9 cellular contexts compared by ENCODE assay signal in genomic region chr2:29841386-29842004, GRCh38.
DNase-seq lines count a peak whose midpoint lies in the region; ATAC-seq, FAIRE-seq and TF ChIP-seq lines count a peak whose summit lies in the region.
"Had no signal": no experiment of that assay in that cellular context is flagged by ENCODE, and none has a peak within 500 bp of the region (broad histone marks: within the 10 kb centered on the region; RNA-seq: fewer than 3 reads in every experiment).

No MANE protein-coding gene starts in this region.

- DNase-seq in Ammon's horn (ENCODE audit: low spot score) (peak; percentile 54), NCI-H2227 treated with DMSO at 0.1 percent for 48 hours (lab: John Stamatoyannopoulos, UW) (peak; percentile 45), GM12878 (ENCODE audit: low read depth, low spot score) (peak; percentile 7), superior temporal gyrus (ENCODE audit: extremely low spot score) (peak; percentile 74)

- H3K9me3 ChIP-seq in GM12878 (replicated peaks; ENCODE audit: control insufficient read depth, insufficient read depth, low read length), result no peaks in the 10 kb centered on the region

- TF ChIP-seq RAD21 in GM12878 (IDR thresholded peaks at IDR 0.05; ENCODE audit: insufficient read depth, low read depth, low read length), result peak; percentile 81

- RAD21 ChIA-PET in GM12878 (lab: Charles Lee; ENCODE audit: unreplicated experiment), result interaction anchor here (0.6 to 1.4 kb wide), 4 partner anchors 50 to 530 kb away, joined by 3 read pairs; no protein-coding TSS in a partner anchor

- H3K27ac ChIP-seq in GM12878 (ENCODE audit: control insufficient read depth, insufficient read depth), result no peak overlapping the region
- H3K27ac ChIP-seq: epithelial cell of prostate had no signal

- H3K4me1 ChIP-seq in GM12878 (ENCODE audit: control insufficient read depth, insufficient read depth, low read length), result no peaks in the 10 kb centered on the region

- in situ Hi-C loops in GM12878 (cut with MboI), result loop anchor here (10.0 kb wide), 1 partner anchor 887 kb away; no protein-coding TSS in a partner anchor

- TF ChIP-seq CTCF in GM12875 (IDR thresholded peaks at IDR 0.05; ENCODE audit: borderline replicate concordance, insufficient read depth, low read depth, low read length), result peak; percentile 88
- TF ChIP-seq CTCF in GM12878 (IDR thresholded peaks at IDR 0.05 in 2 of 3, conservative IDR thresholded peaks at IDR 0.05 in 1 of 3; ENCODE audit: control insufficient read depth in 2 of 3, extremely low read depth in 1 of 3, insufficient read depth in 1 of 3, low read depth in 3 of 3, low read length in 3 of 3), result peak; percentile 90 to 92 (median 90)

- no peak overlapping the region for H2AFZ ChIP-seq in GM12878 (ENCODE audit: control insufficient read depth, low read depth, low read length)

- no peak for TF ChIP-seq POLR2A in GM12878 (IDR thresholded peaks at IDR 0.05; ENCODE audit: low read depth, low read length)

- H3K9ac ChIP-seq in GM12878 (ENCODE audit: control insufficient read depth, insufficient read depth, low read length), result no peak overlapping the region

- no peaks in the 10 kb centered on the region for H3K79me2 ChIP-seq in GM12878 (ENCODE audit: control insufficient read depth, insufficient read depth, low read length)

- WGBS in GM12878 (ENCODE audit: insufficient coverage, insufficient replicate concordance, low lambda C conversion rate, missing lambda C conversion rate), result 26% methylated on average over 6 of the region's 6 CpGs

- ATAC-seq in GM12878, result peak; percentile 83
- no peak for ATAC-seq in HG03139 (IDR thresholded peaks at IDR 0.05; ENCODE audit: unreplicated experiment)
- ATAC-seq in GM19463 (IDR thresholded peaks at IDR 0.05; ENCODE audit: unreplicated experiment), result no peak

- no peaks in the 10 kb centered on the region; a peak in 1 of 4 replicates for H3K27me3 ChIP-seq in GM12878 (replicated peaks in 1 of 2; ENCODE audit: control insufficient read depth in 2 of 2, insufficient read depth in 2 of 2, low read length in 1 of 2)

- POLR2A ChIA-PET in GM12878 (lab: Charles Lee), result interaction anchor here (0.6 kb wide), 1 partner anchor 24 kb away, joined by 5 read pairs; no protein-coding TSS in a partner anchor

- SMC1A ChIA-PET in GM12878 (lab: Charles Lee; ENCODE audit: uncharacterized antibody, unreplicated experiment), result interaction anchor here (0.6 to 0.7 kb wide), 3 partner anchors 262 to 1807 kb away, joined by 3 to 5 read pairs (median 3); no protein-coding TSS in a partner anchor

- no peak overlapping the region for H3K4me3 ChIP-seq in GM12875 (ENCODE audit: low read depth, low read length)
- no peak overlapping the region for H3K4me3 ChIP-seq in GM12878

- H4K20me1 ChIP-seq in GM12878 (ENCODE audit: control insufficient read depth, insufficient read depth), result no peaks in the 10 kb centered on the region

- TF ChIP-seq EP300 in GM12878 (IDR thresholded peaks at IDR 0.05; ENCODE audit: borderline replicate concordance in 1 of 2, control insufficient read depth in 1 of 2, low read depth in 2 of 2, low read length in 2 of 2), result no peak

- H3K36me3 ChIP-seq in GM12878 (ENCODE audit: control insufficient read depth in 2 of 2, insufficient read depth in 2 of 2, low read length in 1 of 2), result no peaks in the 10 kb centered on the region

- intact Hi-C loops in GM12878 (cut with micrococcal nuclease; ENCODE audit: unreplicated experiment), result loop anchor here (2.0 to 5.0 kb wide), 3 partner anchors 199 to 884 kb away; no protein-coding TSS in a partner anchor

- FAIRE-seq in GM12878 (lab: Jason Lieb, UNC) (peak; percentile 93), islet of Langerhans (lab: Jason Lieb, UNC) (peak; percentile 98)

- no peak overlapping the region for H3K4me2 ChIP-seq in GM12878 (ENCODE audit: control insufficient read depth, insufficient read depth)

- CTCF ChIA-PET in GM12878 (lab: Yijun Ruan, JAX), result interaction anchor here (0.6 to 5.7 kb wide), 5 partner anchors 90 to 534 kb away, joined by 3 to 26 read pairs (median 3); no protein-coding TSS in a partner anchor

- BruUV-seq in GM12878 (replicated peaks; lab: Mats Ljungman, UMichigan), result no TSS peak

TF ChIP-seq in GM12878, 131 proteins besides CTCF, POLR2A, EP300 and RAD21:
- no peak for TF ChIP-seq CHD4 (IDR thresholded peaks at IDR 0.05)
- peak; percentile 86 for TF ChIP-seq SMC3 (IDR thresholded peaks at IDR 0.05; ENCODE audit: borderline replicate concordance, low read length)
- 0 out of 2 replicates have a peak, but pooled peaks have one; percentile 34 for TF ChIP-seq YY1 (IDR thresholded peaks at IDR 0.05; ENCODE audit: low read depth, low read length)
- TF ChIP-seq ZBTB33 (IDR thresholded peaks at IDR 0.05), result no peak
- TF ChIP-seq ZBTB40 (IDR thresholded peaks at IDR 0.05; ENCODE audit: borderline replicate concordance), result no peak
- no peak for TF ChIP-seq HSF1 (IDR thresholded peaks at IDR 0.05; ENCODE audit: low read depth, low read length)
- no peak for TF ChIP-seq BRCA1 (IDR thresholded peaks at IDR 0.05; ENCODE audit: low read depth, low read length)
- no peak for TF ChIP-seq BCL3 (IDR thresholded peaks at IDR 0.05; ENCODE audit: borderline replicate concordance, insufficient read depth, low read depth, low read length, poor library complexity, severe bottlenecking)
- no peak for TF ChIP-seq NRF1 (conservative IDR thresholded peaks at IDR 0.05; ENCODE audit: low read depth, low read length)
- no peak for TF ChIP-seq RELA (IDR thresholded peaks at IDR 0.05; ENCODE audit: borderline replicate concordance, partially characterized antibody)
- no peak for TF ChIP-seq TCF3 (IDR thresholded peaks at IDR 0.05; ENCODE audit: borderline replicate concordance, insufficient read depth, low read depth, low read length)
- no peak for TF ChIP-seq TBL1XR1 (IDR thresholded peaks at IDR 0.05; ENCODE audit: low read depth, low read length)

Comparison
In these comparisons a context has a peak if more than half of its experiments do, and no peak if none do; other contexts are left out.
1. DNase-seq: peak in every context shown above with its lines; median percentile 74 in superior temporal gyrus; 54 in Ammon's horn; 45 in NCI-H2227 treated with DMSO at 0.1 percent for 48 hours; 7 in GM12878.